1 cellular context compared by ENCODE assay signal in the genomic region with DNA sequence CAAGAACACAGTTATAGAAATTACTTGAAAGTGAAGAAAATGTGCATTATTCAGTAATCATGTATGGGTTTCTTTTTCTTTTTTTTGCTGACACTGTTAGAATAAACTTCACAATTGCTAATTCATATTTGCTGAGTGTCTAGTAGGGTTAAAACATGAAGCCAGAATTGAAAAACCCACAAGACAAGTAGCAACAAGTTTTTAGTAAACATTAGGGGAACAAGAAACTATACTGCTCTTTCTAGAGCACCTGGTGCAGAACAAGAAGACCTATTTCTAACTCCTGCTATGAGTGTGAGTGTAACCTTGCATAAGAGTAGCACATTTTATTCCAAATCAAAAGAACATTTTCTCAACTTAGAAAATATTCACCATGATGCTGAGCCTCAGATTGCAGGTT.
TF ChIP-seq lines count a peak whose summit lies in the region.

No MANE protein-coding gene starts in this region.

TF ChIP-seq in HCT116, 20 proteins besides CTCF, POLR2A, EP300 and RAD21 (continued from another document):
- TF ChIP-seq YY1 (IDR thresholded peaks at IDR 0.05; ENCODE audit: extremely low read depth, insufficient replicate concordance, low read depth, low read length) (no peak), ZFX (IDR thresholded peaks at IDR 0.05) (no peak), EGR1 (IDR thresholded peaks at IDR 0.05; ENCODE audit: low read depth) (no peak), SIN3A (IDR thresholded peaks at IDR 0.05; ENCODE audit: low read depth) (no peak)
